In the genomic region with DNA sequence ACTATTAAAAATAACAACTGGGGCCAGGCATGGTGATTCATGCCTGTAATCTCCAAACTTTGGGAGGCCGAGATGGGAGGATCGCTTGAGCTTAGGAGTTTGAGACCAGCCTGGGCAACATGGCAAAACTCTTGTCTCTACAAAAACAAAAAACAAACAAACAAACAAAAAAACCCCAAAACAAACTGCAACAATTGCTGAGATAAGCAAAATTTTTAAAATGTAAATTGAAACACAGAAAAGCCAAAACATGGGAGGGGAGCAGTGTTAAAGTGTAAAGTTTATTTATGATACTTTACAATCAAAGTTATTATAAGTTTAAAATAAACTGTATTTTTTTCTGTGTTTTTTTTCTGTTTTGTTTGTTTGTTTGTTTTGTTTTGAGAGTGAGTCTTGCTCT, we compare ENCODE assay signal across 20 cellular contexts.
"Had no signal": no experiment of that assay in that cellular context is flagged by ENCODE, and none has a peak within 500 bp of the region (broad histone marks: within the 10 kb centered on the region; RNA-seq: fewer than 3 reads in every experiment).

No MANE protein-coding gene starts in this region.

- H3K4me2 ChIP-seq: SK-N-SH had no signal

- H3K4me3 ChIP-seq: MG63 had no signal

- H3K9ac ChIP-seq: SK-N-SH had no signal

- DNase-seq: Karpas-422, KG1, MG63, NCI-H1092, NCI-H1105 treated with DMSO at 0.1 percent for 48 hours, NCI-H1417 treated with DMSO at 0.1 percent for 48 hours, NCI-H146, NCI-H1694 treated with DMSO at 0.1 percent for 48 hours, NCI-H1930, NCI-H2081, NCI-H2107, NCI-H2227 treated with DMSO at 0.1 percent for 48 hours, NCI-H524, NCI-H526 treated with DMSO at 0.1 percent for 48 hours, NCI-H774, Right ventricle myocardium superior, RPMI8226, SK-N-SH, T-helper 1 cell had no signal

- FAIRE-seq: RCC 7860 had no signal

- H3K27me3 ChIP-seq: MG63 had no signal
